In the genomic region with DNA sequence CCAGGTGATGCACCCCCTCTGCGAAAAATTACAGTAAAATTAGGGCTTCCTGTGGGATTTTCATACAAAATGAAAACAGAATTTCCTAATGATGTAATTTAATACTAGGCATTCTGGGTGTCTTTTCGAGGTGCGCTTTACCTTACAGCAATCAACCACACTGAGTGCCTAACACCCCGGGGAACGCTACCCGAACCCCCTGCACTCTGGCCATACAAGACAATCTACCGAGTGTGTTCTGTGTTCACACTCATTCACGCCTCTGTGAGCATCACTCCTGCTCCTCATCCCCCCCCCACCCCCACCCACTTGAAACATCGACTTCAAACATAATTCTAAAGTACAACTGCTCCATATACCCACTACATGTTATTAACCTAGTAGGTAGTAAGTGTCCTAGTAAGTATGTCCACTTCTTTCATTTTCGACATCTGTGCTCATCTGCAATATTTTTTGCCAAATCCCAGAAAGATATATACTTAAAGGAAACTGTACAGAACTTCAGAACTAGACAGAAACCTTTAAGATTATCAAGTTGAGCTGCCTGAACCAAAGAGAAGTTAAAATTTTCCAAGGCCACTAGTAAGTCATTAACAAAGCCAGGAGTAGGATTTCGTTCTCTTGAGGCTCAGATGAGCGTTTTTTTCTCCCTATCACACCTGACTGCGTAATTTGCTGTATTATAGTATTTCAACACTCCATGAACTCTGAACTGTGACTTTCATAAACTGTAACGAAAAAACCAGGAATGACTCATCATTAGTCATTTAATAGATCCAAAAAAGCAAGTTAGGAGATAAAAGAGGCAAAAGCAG, we compare ENCODE assay signal across 1 cellular context.
TF ChIP-seq lines count a peak whose summit lies in the region.

No MANE protein-coding gene starts in this region.

TF ChIP-seq in endothelial cell of umbilical vein, 7 proteins besides CTCF, POLR2A, EP300 and RAD21:
- no peak for TF ChIP-seq POLR2AphosphoS5 (IDR thresholded peaks at IDR 0.05; ENCODE audit: insufficient read depth, low read depth, low read length)
- TF ChIP-seq JUN (IDR thresholded peaks at IDR 0.05; ENCODE audit: borderline replicate concordance, insufficient read depth, insufficient read length, low read depth), result peak; percentile 30
- TF ChIP-seq GATA2 (IDR thresholded peaks at IDR 0.05; ENCODE audit: insufficient read depth, insufficient read length, low read depth, low read length), result no peak
- peak; percentile 65 for TF ChIP-seq FOS (IDR thresholded peaks at IDR 0.05; ENCODE audit: borderline replicate concordance, insufficient read depth, low read length)
- no peak for TF ChIP-seq EZH2 (IDR thresholded peaks at IDR 0.05; ENCODE audit: borderline replicate concordance, low read depth, low read length, severe bottlenecking)
- TF ChIP-seq MYC (IDR thresholded peaks at IDR 0.05; ENCODE audit: low read depth, low read length), result no peak
- TF ChIP-seq MAX (IDR thresholded peaks at IDR 0.05; ENCODE audit: insufficient read depth, insufficient read length), result no peak
